ENCODE assay signal across 8 cellular contexts in the genomic region with DNA sequence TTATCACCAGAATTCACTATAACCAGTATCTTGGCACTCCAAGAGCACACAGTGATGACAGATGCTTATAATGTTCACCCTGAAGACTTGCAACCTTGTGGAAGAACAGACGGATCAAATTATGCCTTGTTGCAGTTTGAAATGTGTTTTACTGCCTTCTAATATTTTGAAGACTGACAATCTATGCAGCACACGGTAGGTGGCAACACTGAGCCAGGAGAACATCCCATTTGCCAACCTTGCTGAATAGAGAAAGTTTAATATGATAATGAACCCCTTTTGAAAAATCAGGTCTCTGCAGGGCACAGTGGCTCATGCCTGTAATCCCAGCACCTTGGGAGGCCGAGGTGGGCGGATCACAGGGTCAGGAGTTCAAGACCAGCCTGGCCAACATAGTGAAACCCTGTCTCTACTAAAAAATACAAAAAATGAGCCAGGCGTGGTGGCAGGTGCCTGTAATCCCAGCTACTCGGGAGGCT.
DNase-seq lines count a peak whose midpoint lies in the region; ATAC-seq, FAIRE-seq and TF ChIP-seq lines count a peak whose summit lies in the region.
"Not testable (repeated sequence)": the region's sequence is repeated elsewhere in the genome, so short reads cannot be mapped to it uniquely, and the experiment has no call there.

No MANE protein-coding gene starts in this region.

- H4K91ac ChIP-seq in H1 (replicated peaks; ENCODE audit: insufficient read length, low read length) = not testable (repeated sequence)

- H3K9ac ChIP-seq in H1 (replicated peaks in 1 of 4; ENCODE audit: extremely low read depth in 1 of 4, low read depth in 3 of 4, low read length in 3 of 4) = not testable (repeated sequence)

- not testable (repeated sequence) for H3K4me3 ChIP-seq in H1 (ENCODE audit: extremely low read depth in 1 of 4, insufficient read depth in 2 of 4, low read depth in 3 of 4, low read length in 4 of 4); gastrocnemius medialis

- H3K27ac Mint-ChIP-seq in WTC11 = not testable (repeated sequence)

- not testable (repeated sequence) for H2BK5ac ChIP-seq in H1 (ENCODE audit: low read depth, low read length)

- not testable (repeated sequence) for H3K27me3 ChIP-seq in H1 (replicated peaks in 1 of 4; ENCODE audit: control insufficient read depth in 3 of 4, extremely low read depth in 1 of 4, insufficient read depth in 3 of 4, low read length in 3 of 4); gastrocnemius medialis

- not testable (repeated sequence) for H3K4me1 ChIP-seq in H1 (replicated peaks in 1 of 4; ENCODE audit: control insufficient read depth in 3 of 4, insufficient read depth in 4 of 4, low read length in 3 of 4); gastrocnemius medialis

- not testable (repeated sequence) for H4K20me1 ChIP-seq in H1 (replicated peaks in 1 of 2; ENCODE audit: control insufficient read depth in 1 of 2, insufficient read depth in 2 of 2, low read length in 2 of 2)

- not testable (repeated sequence) for H3K27me3 Mint-ChIP-seq in WTC11 (ENCODE audit: low read depth)

- H4K5ac ChIP-seq in H1 (ENCODE audit: insufficient read length, low read depth, low read length) = not testable (repeated sequence)

- not testable (repeated sequence) for H3K18ac ChIP-seq in H1 (ENCODE audit: extremely low read depth, low read length)

- H3K9me3 ChIP-seq in H1 (ENCODE audit: insufficient read depth in 2 of 2, low read depth in 1 of 2, low read length in 1 of 2); gastrocnemius medialis: not testable (repeated sequence)

- not testable (repeated sequence) for H3K27ac ChIP-seq in H1 (ENCODE audit: low read depth, low read length); gastrocnemius medialis

- not testable (repeated sequence) for H2BK12ac ChIP-seq in H1 (ENCODE audit: low read depth, low read length)

- H3K56ac ChIP-seq in H1 (replicated peaks; ENCODE audit: insufficient read length, low read depth, low read length) = not testable (repeated sequence)

- intact Hi-C loops in gastrocnemius medialis (cut with DNase I; ENCODE audit: low total_unique reads) = not testable (repeated sequence)

- not testable (repeated sequence) for H3K79me1 ChIP-seq in H1 (ENCODE audit: low read depth, low read length)

- DNase-seq in AML-193 (lab: John Stamatoyannopoulos, UW) = peak; percentile 26 to 38
- peak; percentile 43 for DNase-seq in GM13976 (ENCODE audit: low spot score)
- peak; percentile 32 for DNase-seq in NCI-H748 treated with DMSO at 0.1 percent for 48 hours (lab: John Stamatoyannopoulos, UW)
- DNase-seq in WTC11 (ENCODE audit: low spot score) = peak; percentile 45
- DNase-seq in H1 (ENCODE audit: low read depth in 1 of 2, low spot score in 2 of 2); gastrocnemius medialis: not testable (repeated sequence)

- not testable (repeated sequence) for H2BK120ac ChIP-seq in H1 (replicated peaks; ENCODE audit: low read depth, low read length)

- POLR2A ChIA-PET in WTC11 (lab: Charles Lee) = interaction anchor here (0.7 kb wide), 1 partner anchor 10 kb away, joined by 5 read pairs; no protein-coding TSS in a partner anchor
- POLR2A ChIA-PET in H1 (lab: Charles Lee; ENCODE audit: partially characterized antibody) = not testable (repeated sequence)

- TF ChIP-seq EP300 in Ishikawa (IDR thresholded peaks at IDR 0.05; ENCODE audit: borderline replicate concordance); H1 (IDR thresholded peaks at IDR 0.05; ENCODE audit: borderline replicate concordance in 1 of 2, low read depth in 2 of 2, low read length in 2 of 2): not testable (repeated sequence)

- not testable (repeated sequence) for TF ChIP-seq POLR2A in H1 (IDR thresholded peaks at IDR 0.05; ENCODE audit: control extremely low read depth in 1 of 2, low read depth in 2 of 2, low read length in 2 of 2); gastrocnemius medialis (IDR thresholded peaks at IDR 0.05)

- not testable (repeated sequence) for H3K9me3 Mint-ChIP-seq in WTC11

- TF ChIP-seq RAD21 in Ishikawa (IDR thresholded peaks at IDR 0.05; ENCODE audit: low read depth) = peak; percentile 82
- peak; percentile 80 to 84 for TF ChIP-seq RAD21 in H1 (IDR thresholded peaks at IDR 0.05 in 1 of 2, conservative IDR thresholded peaks at IDR 0.05 in 1 of 2; ENCODE audit: low read depth in 2 of 2, low read length in 2 of 2)

- in situ Hi-C loops in GM13976 (cut with MboI; ENCODE audit: low sequenced_read_pairs, unreplicated experiment) = loop anchor here (25.0 kb wide), 1 partner anchor 276 kb away; a partner anchor contains a TSS
- in situ Hi-C loops in gastrocnemius medialis (cut with MboI; ENCODE audit: low sequenced_read_pairs in 4 of 4) = not testable (repeated sequence)

- peak; percentile 77 for TF ChIP-seq CTCF in GM13976 (IDR thresholded peaks at IDR 0.05; ENCODE audit: borderline replicate concordance, control extremely low read depth, extremely low read depth, insufficient read depth, missing control alignments)
- peak; percentile 48; the same call in 1 of the 2 replicates for TF ChIP-seq CTCF in WTC11 (IDR thresholded peaks at IDR 0.05)
- peak in 2 of 3 experiments; percentile 73 to 74; a peak in 3 of 4 replicates for TF ChIP-seq CTCF in H1 (IDR thresholded peaks at IDR 0.05; ENCODE audit: control extremely low read depth in 1 of 3, insufficient read depth in 1 of 3, low read depth in 1 of 3, low read length in 3 of 3)
- peak in 4 of 5 experiments; percentile 23 to 65 (median 37) for TF ChIP-seq CTCF in gastrocnemius medialis (IDR thresholded peaks at IDR 0.05 in 4 of 5, conservative IDR thresholded peaks at IDR 0.05 in 1 of 5)

- H3K23ac ChIP-seq in H1 (ENCODE audit: insufficient read length) = not testable (repeated sequence)

- H3K23me2 ChIP-seq in H1 (ENCODE audit: low read depth, low read length) = not testable (repeated sequence)

- not testable (repeated sequence) for H2AK5ac ChIP-seq in H1 (ENCODE audit: low read depth, low read length)

- not testable (repeated sequence) for H3K4me2 ChIP-seq in H1 (ENCODE audit: insufficient read depth in 1 of 2, low read depth in 2 of 2, low read length in 2 of 2)

- peaks cover 14% of the 10 kb centered on the region for H3K4me1 Mint-ChIP-seq in WTC11

- peak; percentile 91 for ATAC-seq in WTC11
- peak; percentile 53 to 73 for ATAC-seq in gastrocnemius medialis

- not testable (repeated sequence) for H3K36me3 ChIP-seq in H1 (ENCODE audit: control insufficient read depth in 2 of 4, insufficient read depth in 4 of 4, low read length in 3 of 4); gastrocnemius medialis

- not testable (repeated sequence) for H2BK20ac ChIP-seq in H1 (ENCODE audit: low read length)

- H2AFZ ChIP-seq in H1 (ENCODE audit: low read length) = not testable (repeated sequence)

- CTCF ChIA-PET in WTC11 (lab: Charles Lee) = interaction anchor here (0.6 to 2.3 kb wide), 5 partner anchors 72 to 454 kb away, joined by 3 to 10 read pairs (median 7); no protein-coding TSS in a partner anchor
- CTCF ChIA-PET in H1 (lab: Charles Lee; ENCODE audit: partially characterized antibody) = interaction anchor here (0.6 to 2.7 kb wide), 17 partner anchors 9 to 157 kb away, joined by 3 to 27 read pairs (median 4); no protein-coding TSS in a partner anchor

- not testable (repeated sequence) for H2BK15ac ChIP-seq in H1 (ENCODE audit: low read length)

- H3K79me2 ChIP-seq in H1 (ENCODE audit: control insufficient read depth in 1 of 2, insufficient read depth in 2 of 2, low read length in 2 of 2) = not testable (repeated sequence)

- FAIRE-seq in H1 (lab: Jason Lieb, UNC) = peak; percentile 85
- peak; percentile 65 for FAIRE-seq in islet of Langerhans (lab: Jason Lieb, UNC)

- H3K14ac ChIP-seq in H1 (ENCODE audit: insufficient read length) = not testable (repeated sequence)

- 48% methylated on average over 6 of the region's 6 CpGs; no CpG with 5 or more reads in 1 of the 2 experiments for WGBS in H1 (ENCODE audit: extremely low coverage in 1 of 2, insufficient coverage in 1 of 2, insufficient read length in 1 of 2, insufficient replicate concordance in 2 of 2, low coverage in 1 of 2, low lambda C conversion rate in 2 of 2, missing lambda C conversion rate in 1 of 2), 2 experiments

- H3K4ac ChIP-seq in H1 (replicated peaks; ENCODE audit: insufficient read length, low read depth, low read length) = not testable (repeated sequence)

- H3K36me3 Mint-ChIP-seq in WTC11 = not testable (repeated sequence)

- not testable (repeated sequence) for H3K4me3 Mint-ChIP-seq in WTC11

- H4K8ac ChIP-seq in H1 (ENCODE audit: extremely low read depth, insufficient read depth, low read length) = not testable (repeated sequence)

TF ChIP-seq in H1, 55 proteins besides CTCF, POLR2A, EP300 and RAD21:
- TF ChIP-seq KDM1A (IDR thresholded peaks at IDR 0.05; ENCODE audit: borderline replicate concordance, low read length) (peak; percentile 77), EGR1 (IDR thresholded peaks at IDR 0.05; ENCODE audit: borderline replicate concordance, low read depth, low read length) (peak; percentile 30; the same call in 1 of the 2 replicates)
